11 cellular contexts compared by ENCODE assay signal in the genomic region with DNA sequence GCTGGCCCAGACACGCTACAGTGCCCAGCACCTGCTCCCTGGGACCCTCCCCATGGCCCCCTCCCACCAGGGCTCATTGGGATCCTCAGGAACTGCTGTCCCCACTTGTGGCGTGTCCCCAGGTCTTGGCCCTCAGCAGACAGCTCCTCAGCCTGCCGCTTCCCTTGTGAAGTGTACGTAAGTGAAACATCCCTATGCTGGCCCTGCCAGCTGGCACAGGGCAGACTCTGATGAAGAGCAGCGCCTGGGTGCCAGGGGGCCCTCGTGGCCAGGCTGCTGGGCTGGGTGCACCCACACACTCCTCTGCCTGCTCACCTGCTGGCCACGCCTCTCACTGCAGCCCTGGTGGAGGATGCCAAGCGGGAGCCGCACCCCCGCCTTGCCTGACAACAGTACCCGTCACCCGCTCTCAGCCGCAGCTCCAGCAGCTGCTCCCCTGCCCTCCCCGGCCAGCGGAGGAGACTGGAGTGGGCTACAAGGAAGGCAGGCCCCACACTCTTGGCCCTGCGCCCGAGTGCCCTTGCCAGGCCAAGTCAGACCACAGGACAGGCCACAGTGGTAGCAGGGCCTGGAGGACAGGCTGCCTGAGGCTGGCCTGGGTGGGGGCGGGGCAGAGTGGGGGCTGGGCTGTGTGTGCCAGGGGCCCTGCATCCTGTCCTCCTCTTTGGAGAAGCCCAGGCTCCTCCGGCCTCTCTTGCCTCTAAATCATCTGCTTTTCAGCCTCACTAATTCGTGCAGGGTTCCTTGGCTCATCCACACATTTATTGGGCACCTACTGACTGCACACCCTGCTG. TPM values are rescaled to one million over a fixed set of nuclear protein-coding genes. Genes with fewer than 3 reads are reported as not detected.
DNase-seq lines count a peak whose midpoint lies in the region; ATAC-seq and TF ChIP-seq lines count a peak whose summit lies in the region.
"Had no signal": no experiment of that assay in that cellular context is flagged by ENCODE, and none has a peak within 500 bp of the region (broad histone marks: within the 10 kb centered on the region; RNA-seq: fewer than 3 reads in every experiment).

No MANE protein-coding gene starts in this region.

- H3K36me3 ChIP-seq in Caco-2 (ENCODE audit: control insufficient read depth, insufficient read depth, low read length) (no peaks in the 10 kb centered on the region), breast epithelium (no peaks in the 10 kb centered on the region)

- H3K27ac ChIP-seq in breast epithelium: no peak overlapping the region

- no peaks in the 10 kb centered on the region for H3K4me1 Mint-ChIP-seq in Caco-2 (ENCODE audit: low read depth, unreplicated experiment)
- H3K4me1 Mint-ChIP-seq in stimulated activated naive B cell treated with anti-CD40 and anti-IgM and Interleukin-4, amounts not matched to agents 10 μg/mL and 1 μg/mL and 100 μg/mL, for 72 hours: no peaks in the 10 kb centered on the region
- H3K4me1 Mint-ChIP-seq: IgD-negative memory B cell had no signal

- H3K27me3 Mint-ChIP-seq in Caco-2 (ENCODE audit: insufficient read depth, unreplicated experiment): no peaks in the 10 kb centered on the region
- peaks cover 30 to 47% of the 10 kb centered on the region in 2 donors for H3K27me3 Mint-ChIP-seq in stimulated activated naive B cell treated with anti-CD40 and anti-IgM and Interleukin-4, amounts not matched to agents 10 μg/mL and 1 μg/mL and 100 μg/mL, for 72 hours

- ATAC-seq in HG03095 (IDR thresholded peaks at IDR 0.05; ENCODE audit: unreplicated experiment) (no peak), HG02798 (IDR thresholded peaks at IDR 0.05; ENCODE audit: poor library complexity, unreplicated experiment) (no peak)
- ATAC-seq in stimulated activated naive B cell treated with anti-CD40 and anti-IgM and Interleukin-4, amounts not matched to agents 10 μg/mL and 1 μg/mL and 100 μg/mL, for 72 hours (replicated peaks): no peak

- DNase-seq in Caco-2: no peak
- DNase-seq in NCI-H1105 treated with DMSO at 0.1 percent for 48 hours (lab: John Stamatoyannopoulos, UW): peak; percentile 95
- peak; percentile 50 to 63 for DNase-seq in breast epithelium (ENCODE audit: low spot score in 2 of 2)
- DNase-seq in mesenteric fat pad (ENCODE audit: low spot score): peak; percentile 85
- DNase-seq in stimulated activated CD4-positive, alpha-beta T cell treated with anti-CD3 and anti-CD28 coated beads, Interleukin-2, amount 100 ng/mL, for 48 hours: no peak
- no peak for DNase-seq in stimulated activated naive B cell treated with anti-CD40 and anti-IgM and Interleukin-4, amounts not matched to agents 10 μg/mL and 1 μg/mL and 100 μg/mL, for 72 hours

- no peaks in the 10 kb centered on the region for H3K9me3 ChIP-seq in Caco-2
- no peaks in the 10 kb centered on the region for H3K9me3 ChIP-seq in breast epithelium

- H3K4me1 ChIP-seq in Caco-2 (no peaks in the 10 kb centered on the region), breast epithelium (no peaks in the 10 kb centered on the region)

- peak overlapping the region; percentile 37 for H3K27ac Mint-ChIP-seq in Caco-2 (ENCODE audit: unreplicated experiment)
- H3K27ac Mint-ChIP-seq in stimulated activated naive B cell treated with anti-CD40 and anti-IgM and Interleukin-4, amounts not matched to agents 10 μg/mL and 1 μg/mL and 100 μg/mL, for 72 hours: no peak overlapping the region
- H3K27ac Mint-ChIP-seq: IgD-negative memory B cell had no signal

- H3K9me3 Mint-ChIP-seq in Caco-2 (ENCODE audit: unreplicated experiment): peaks cover 10% of the 10 kb centered on the region
- H3K9me3 Mint-ChIP-seq in stimulated activated naive B cell treated with anti-CD40 and anti-IgM and Interleukin-4, amounts not matched to agents 10 μg/mL and 1 μg/mL and 100 μg/mL, for 72 hours: no peaks in the 10 kb centered on the region

- no peak for TF ChIP-seq CTCF in Caco-2 (IDR thresholded peaks at IDR 0.05; ENCODE audit: insufficient read depth in 1 of 2, low read depth in 1 of 2, low read length in 1 of 2, severe bottlenecking in 1 of 2, unreplicated experiment in 1 of 2)
- TF ChIP-seq CTCF in breast epithelium (IDR thresholded peaks at IDR 0.05): peak in 1 of 3 donors; percentile 37

- H3K4me3 Mint-ChIP-seq in Caco-2 (ENCODE audit: unreplicated experiment): no peak overlapping the region
- H3K4me3 Mint-ChIP-seq in stimulated activated naive B cell treated with anti-CD40 and anti-IgM and Interleukin-4, amounts not matched to agents 10 μg/mL and 1 μg/mL and 100 μg/mL, for 72 hours: no peak overlapping the region
- H3K4me3 Mint-ChIP-seq: IgD-negative memory B cell had no signal

- H3K36me3 Mint-ChIP-seq in Caco-2 (ENCODE audit: insufficient read depth, unreplicated experiment): no peaks in the 10 kb centered on the region
- H3K36me3 Mint-ChIP-seq in stimulated activated naive B cell treated with anti-CD40 and anti-IgM and Interleukin-4, amounts not matched to agents 10 μg/mL and 1 μg/mL and 100 μg/mL, for 72 hours: no peaks in the 10 kb centered on the region
- H3K36me3 Mint-ChIP-seq: IgD-negative memory B cell had no signal

- BruUV-seq in Caco-2 (replicated peaks; lab: Mats Ljungman, UMichigan): no TSS peak

- CTCF ChIA-PET in Caco-2 (lab: Charles Lee): interaction anchor here (0.8 kb wide), 2 partner anchors 11 to 52 kb away, joined by 3 to 4 read pairs; no protein-coding TSS in a partner anchor

- H3K4me3 ChIP-seq in Caco-2 (ENCODE audit: low read depth, low read length): no peak overlapping the region
- H3K4me3 ChIP-seq in breast epithelium: no peak overlapping the region
- H3K4me3 ChIP-seq: coronary artery had no signal

- POLR2A ChIA-PET in Caco-2 (lab: Charles Lee): no interaction called here

- H3K27me3 ChIP-seq in Caco-2 (replicated peaks; ENCODE audit: control insufficient read depth, insufficient read depth, low read length): no peaks in the 10 kb centered on the region
- peaks cover 0 to 38% of the 10 kb centered on the region in 2 donors for H3K27me3 ChIP-seq in breast epithelium

- TF ChIP-seq POLR2A in breast epithelium (IDR thresholded peaks at IDR 0.05): no peak

- intact Hi-C loops in Caco-2 (cut with micrococcal nuclease; ENCODE audit: unreplicated experiment) (no loop called here), breast epithelium (cut with DNase I; ENCODE audit: low total_unique reads) (no loop called here)

RNA-seq across cellular contexts. Expression of a gene that starts 39.5 kb away (rescaled TPM):
- total RNA-seq in Caco-2 (2022): 1,375 and 1,397 TPM in 2 replicates
- 10 to 100 TPM; 13.6 to 65.7 (median 65.2) TPM for total RNA-seq in breast epithelium
- total RNA-seq in mesenteric fat pad: 148 TPM
- total RNA-seq: RPMI7951 had no signal

Comparison
In these comparisons a context has a peak if more than half of its experiments do, and no peak if none do; other contexts are left out.
1. DNase-seq: peak in NCI-H1105 treated with DMSO at 0.1 percent for 48 hours (single experiment), breast epithelium (2 of 2) and mesenteric fat pad (single experiment); none in Caco-2 (0 of 2), stimulated activated CD4-positive, alpha-beta T cell treated with anti-CD3 and anti-CD28 coated beads, Interleukin-2, amount 100 ng/mL, for 48 hours (0 of 2) and stimulated activated naive B cell treated with anti-CD40 and anti-IgM and Interleukin-4, amounts not matched to agents 10 μg/mL and 1 μg/mL and 100 μg/mL, for 72 hours (single experiment).